23 cellular contexts compared by ENCODE assay signal in the genomic region with DNA sequence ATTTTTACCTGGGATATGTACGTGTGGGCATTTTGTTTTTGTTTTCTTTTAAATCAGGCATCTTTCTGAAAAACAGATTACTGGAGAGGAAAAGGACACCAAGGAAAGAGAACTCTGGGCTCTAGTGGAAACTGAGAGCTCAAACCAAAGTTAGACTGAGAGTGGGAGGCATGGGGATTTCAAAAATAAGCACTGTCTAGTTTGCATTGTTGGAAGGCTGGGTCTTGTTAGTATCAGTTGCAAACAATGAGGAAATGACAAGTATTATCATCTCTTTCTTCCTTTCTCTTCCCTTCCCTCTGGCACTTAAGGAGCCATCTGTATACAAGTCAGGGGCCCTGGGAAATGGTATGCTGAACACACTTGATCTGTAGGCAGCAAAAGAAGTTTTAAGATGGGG. TPM values are rescaled to one million over a fixed set of nuclear protein-coding genes. Genes with fewer than 3 reads are reported as not detected.
"Had no signal": no experiment of that assay in that cellular context is flagged by ENCODE, and none has a peak within 500 bp of the region (broad histone marks: within the 10 kb centered on the region; RNA-seq: fewer than 3 reads in every experiment).

No MANE protein-coding gene starts in this region.

- H3K27me3 ChIP-seq: SJSA1 had no signal

- H3K36me3 ChIP-seq: SJSA1 had no signal

- H3K4me3 ChIP-seq: SJSA1, SK-N-MC had no signal

- H3K27ac ChIP-seq: SJSA1, SK-N-MC had no signal

- FAIRE-seq: RCC 7860 had no signal

- DNase-seq: MV-4-11, NCI-H1048, NCI-H1105, NCI-H1417, NCI-H1436 treated with DMSO at 0.1 percent for 48 hours, NCI-H1694, NCI-H187 treated with DMSO at 0.1 percent for 48 hours, NCI-H2029 treated with DMSO at 0.1 percent for 48 hours, NCI-H2171 treated with DMSO at 0.1 percent for 48 hours, NCI-H345, NCI-H446 treated with DMSO at 0.1 percent for 48 hours, NCI-H510A treated with DMSO at 0.1 percent for 48 hours, NCI-H69, NCI-H774, Right ventricle myocardium superior, RPMI8226, SIG-M5 had no signal

- H3K4me1 ChIP-seq: SJSA1 had no signal

RNA-seq across cellular contexts. Expression of a gene that starts 48.1 kb away (rescaled TPM):
- total RNA-seq: HT-29, LHCN-M2, MCF 10A, Right ventricle myocardium superior, SJSA1 had no signal
